ENCODE assay signal across 7 cellular contexts in the genomic region with DNA sequence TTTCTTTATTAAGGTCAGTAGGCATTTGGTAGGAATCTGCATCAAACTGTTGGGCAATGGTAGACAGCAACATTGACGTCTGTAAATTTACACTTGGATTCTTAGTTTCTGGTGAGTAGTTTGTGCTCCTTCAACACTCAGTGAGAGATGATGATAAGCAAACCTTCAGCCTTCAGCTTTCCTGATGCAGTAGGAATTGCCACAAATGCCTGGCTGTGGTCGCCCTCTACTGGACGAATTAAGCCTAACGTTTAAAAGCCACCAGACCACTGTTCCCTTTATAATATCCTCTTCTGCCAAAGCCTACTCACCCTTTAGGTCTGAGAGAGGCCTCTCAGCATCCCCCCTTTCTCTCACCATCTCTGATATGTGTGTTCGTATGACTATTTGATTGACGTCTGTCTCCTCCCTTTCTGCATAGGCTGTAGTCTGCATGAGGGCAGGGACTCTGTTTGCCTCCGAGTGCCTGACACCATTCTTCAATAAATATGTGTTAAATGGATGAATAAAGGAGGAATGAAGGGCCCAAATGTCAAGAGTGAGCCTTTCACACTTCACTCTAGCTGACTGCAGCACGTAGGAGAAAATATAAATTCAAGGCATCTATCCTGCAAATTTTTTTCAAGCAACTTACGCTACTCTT. TPM values are rescaled to one million over a fixed set of nuclear protein-coding genes. Genes with fewer than 3 reads are reported as not detected.
DNase-seq lines count a peak whose midpoint lies in the region; FAIRE-seq and TF ChIP-seq lines count a peak whose summit lies in the region.

No MANE protein-coding gene starts in this region.

- no peak overlapping the region for H3K27ac ChIP-seq in astrocyte (ENCODE audit: low read depth, low read length)

- POLR2A ChIA-PET in HEK293T (lab: Yijun Ruan, JAX) = no interaction called here

- H3K9ac ChIP-seq in astrocyte (ENCODE audit: low read length) = no peak overlapping the region

- no peaks in the 10 kb centered on the region for H3K79me2 ChIP-seq in astrocyte (ENCODE audit: insufficient read depth, low read length)

- no peak overlapping the region for H3K4me3 Mint-ChIP-seq in astrocyte (ENCODE audit: unreplicated experiment)

- no peak overlapping the region for H2AFZ ChIP-seq in astrocyte (ENCODE audit: low read depth, low read length)

- TF ChIP-seq CTCF in GM12872 (IDR thresholded peaks at IDR 0.05; ENCODE audit: insufficient read depth, low read depth, low read length) = peak; percentile 89
- peak; percentile 88 for TF ChIP-seq CTCF in astrocyte (IDR thresholded peaks at IDR 0.05; ENCODE audit: insufficient read depth, low read depth, low read length)

- no peak overlapping the region for H3K4me3 ChIP-seq in astrocyte (ENCODE audit: insufficient read depth, low read depth, low read length)

- H3K4me1 Mint-ChIP-seq in astrocyte (ENCODE audit: low read depth, unreplicated experiment) = peaks cover 10% of the 10 kb centered on the region

- no peaks in the 10 kb centered on the region for H3K36me3 Mint-ChIP-seq in astrocyte (ENCODE audit: low read depth, unreplicated experiment)

- no peak overlapping the region for H3K27ac Mint-ChIP-seq in astrocyte (ENCODE audit: unreplicated experiment)

- DNase-seq in HEK293T (ENCODE audit: extremely low spot score) (peak; percentile 74), NCI-H1048 (lab: John Stamatoyannopoulos, UW) (peak; percentile 2), T-helper 2 cell (peak in 4 of 5 experiments; percentile 2 to 52 (median 17)), astrocyte (ENCODE audit: low read depth) (peak; percentile 34), hippocampal formation (lab: John Stamatoyannopoulos, UW) (peak; percentile 51 to 72), smooth muscle cell of the brain vasculature (ENCODE audit: low read depth, low spot score) (peak; percentile 43)

- H3K4me1 ChIP-seq in astrocyte (ENCODE audit: insufficient read depth, low read length) = no peaks in the 10 kb centered on the region

- H3K4me2 ChIP-seq in astrocyte (ENCODE audit: low read length) = no peak overlapping the region

- no peaks in the 10 kb centered on the region for H3K9me3 ChIP-seq in astrocyte (ENCODE audit: insufficient read depth, low read depth, low read length)

- peaks cover 4% of the 10 kb centered on the region for H3K27me3 ChIP-seq in astrocyte (ENCODE audit: insufficient read depth, low read length)

- no peaks in the 10 kb centered on the region for H3K36me3 ChIP-seq in astrocyte (ENCODE audit: insufficient read depth, low read length)

- H3K27me3 Mint-ChIP-seq in astrocyte (ENCODE audit: low read depth, unreplicated experiment) = peaks cover 4% of the 10 kb centered on the region

- no peaks in the 10 kb centered on the region for H3K9me3 Mint-ChIP-seq in astrocyte (ENCODE audit: unreplicated experiment)

- FAIRE-seq in astrocyte (lab: Jason Lieb, UNC) = peak; percentile 89

- H4K20me1 ChIP-seq in astrocyte (ENCODE audit: insufficient read depth, low read length) = no peaks in the 10 kb centered on the region

- CTCF ChIA-PET in HEK293T (lab: Yijun Ruan, JAX) = interaction anchor here (0.6 to 1.1 kb wide), 6 partner anchors 32 to 327 kb away, joined by 3 to 4 read pairs (median 4); partner anchors contain the start of gene IDH1

TF ChIP-seq in HEK293T, 16 proteins besides CTCF, POLR2A, EP300 and RAD21:
- TF ChIP-seq TARDBP (IDR thresholded peaks at IDR 0.05) = no peak
- TF ChIP-seq ELF4 (IDR thresholded peaks at IDR 0.05) = no peak

RNA-seq across cellular contexts. Expression of gene PLEKHM3, which starts 47.0 kb away (rescaled TPM):
- total RNA-seq in astrocyte = 7.9 and 9.1 TPM in 2 replicates

RNA-seq across cellular contexts. Expression of gene CRYGD, which starts 52.0 kb away (rescaled TPM):
- total RNA-seq in astrocyte = not detected in 2 replicates

RNA-seq across cellular contexts. Expression of gene CRYGC, which starts 57.3 kb away (rescaled TPM):
- total RNA-seq in astrocyte = not detected in 2 replicates

Comparison
In these comparisons a context has a peak if more than half of its experiments do, and no peak if none do; other contexts are left out.
1. DNase-seq: peak in every context shown above with its lines; median percentile 74 in HEK293T; 62 in hippocampal formation; 43 in smooth muscle cell of the brain vasculature; 34 in astrocyte; 17 in T-helper 2 cell; 2 in NCI-H1048.